In genomic region chr14:104283197-104284106, GRCh38 we compare ENCODE assay signal across 17 cellular contexts.
DNase-seq lines count a peak whose midpoint lies in the region; ATAC-seq lines count a peak whose summit lies in the region.
"Had no signal": no experiment of that assay in that cellular context is flagged by ENCODE, and none has a peak within 500 bp of the region (broad histone marks: within the 10 kb centered on the region; RNA-seq: fewer than 3 reads in every experiment).

No MANE protein-coding gene starts in this region.

- intact Hi-C loops in left ventricle myocardium superior (cut with micrococcal nuclease) = no loop called here

- peak; percentile 41 for DNase-seq in NCI-H1092 treated with DMSO at 0.1 percent for 48 hours (lab: John Stamatoyannopoulos, UW)
- no peak for DNase-seq in NCI-H1092 (lab: John Stamatoyannopoulos, UW)
- DNase-seq in NCI-H526 treated with DMSO at 0.1 percent for 48 hours (lab: John Stamatoyannopoulos, UW) = peak; percentile 59
- peak; percentile 2 for DNase-seq in left ventricle myocardium superior
- peak; percentile 68 for DNase-seq in retina
- DNase-seq in activated CD4-positive, alpha-beta T cell treated with anti-CD3 and anti-CD28 coated beads for 4 hours = no peak
- no peak for DNase-seq in NCI-H345 treated with DMSO at 0.1 percent for 48 hours (lab: John Stamatoyannopoulos, UW; ENCODE audit: unreplicated experiment)
- DNase-seq in T-helper 9 cell = no peak
- DNase-seq: 8988T; activated CD4-positive, alpha-beta T cell treated with anti-CD3 and anti-CD28 coated beads, Interleukin-2, amount 50 U/mL, for 4 hours; brain microvascular endothelial cell; effector CD8-positive, alpha-beta T cell; foreskin fibroblast; immature natural killer cell; naive thymus-derived CD4-positive, alpha-beta T cell; RPMI8226 had no signal

- no peak for ATAC-seq in left ventricle myocardium superior
- ATAC-seq: naive thymus-derived CD4-positive, alpha-beta T cell; T-helper 17 cell had no signal

Comparison
In these comparisons a context has a peak if more than half of its experiments do, and no peak if none do; other contexts are left out.
1. DNase-seq: peak in NCI-H1092 treated with DMSO at 0.1 percent for 48 hours (single experiment), NCI-H526 treated with DMSO at 0.1 percent for 48 hours (single experiment), left ventricle myocardium superior (single experiment) and retina (single experiment); none in NCI-H1092 (single experiment), activated CD4-positive, alpha-beta T cell treated with anti-CD3 and anti-CD28 coated beads for 4 hours (0 of 2), NCI-H345 treated with DMSO at 0.1 percent for 48 hours (single experiment) and T-helper 9 cell (single experiment).